In the genomic region with DNA sequence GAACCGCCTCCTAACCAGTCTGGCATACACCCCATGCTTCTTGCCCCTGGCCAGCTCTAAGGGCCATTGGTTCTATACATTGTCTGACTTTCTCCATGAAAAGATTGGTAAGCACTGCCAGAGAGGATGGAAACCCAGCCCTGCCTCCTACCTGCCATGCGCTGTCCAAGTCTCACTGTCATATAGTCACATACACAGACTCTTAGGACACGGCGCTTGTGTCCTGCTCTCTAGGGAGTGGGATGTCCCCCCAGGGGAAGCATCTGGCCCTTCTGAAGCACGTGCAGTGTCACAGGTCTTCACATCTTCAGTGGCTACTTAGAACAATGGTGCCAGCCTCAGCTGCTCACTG, we compare ENCODE assay signal across 9 cellular contexts. TPM values are rescaled to one million over a fixed set of nuclear protein-coding genes. Genes with fewer than 3 reads are reported as not detected.
A peak's percentile ranks its signal among the peaks of the same experiment; 100 is the strongest.
DNase-seq lines count a peak whose midpoint lies in the region.
"Had no signal": no experiment of that assay in that cellular context is flagged by ENCODE, and none has a peak within 500 bp of the region (broad histone marks: within the 10 kb centered on the region; RNA-seq: fewer than 3 reads in every experiment).

No MANE protein-coding gene starts in this region.

- H3K9me3 ChIP-seq in subcutaneous abdominal adipose tissue (ENCODE audit: control insufficient read depth in 5 of 5, low read length in 5 of 5), result no peaks in the 10 kb centered on the region

- no peaks in the 10 kb centered on the region for H3K27me3 Mint-ChIP-seq in activated CD4-positive, alpha-beta T cell treated with anti-CD3 and anti-CD28 coated beads, Interleukin-2, amount 10 ng/mL, durations not matched to agents 24 days and 14 days
- no peaks in the 10 kb centered on the region for H3K27me3 Mint-ChIP-seq in activated CD4-positive, alpha-beta memory T cell treated with anti-CD3 and anti-CD28 coated beads for 36 hours
- peaks cover 0 to 3% (median 0%) of the 10 kb centered on the region in 3 donors for H3K27me3 Mint-ChIP-seq in immature natural killer cell (ENCODE audit: low read depth in 3 of 3)

- peaks cover 11 to 58% (median 52%) of the 10 kb centered on the region in 5 donors for H3K4me1 ChIP-seq in subcutaneous abdominal adipose tissue (ENCODE audit: control insufficient read depth in 5 of 5, insufficient read depth in 5 of 5, low read length in 5 of 5)

- peak overlapping the region in 1 of 5 donors; percentile 46 for H3K9ac ChIP-seq in subcutaneous abdominal adipose tissue (ENCODE audit: low read length in 5 of 5)

- H3K27ac Mint-ChIP-seq in activated CD4-positive, alpha-beta T cell treated with anti-CD3 and anti-CD28 coated beads, Interleukin-2, amount 10 ng/mL, durations not matched to agents 24 days and 14 days, result peak overlapping the region; percentile 96
- H3K27ac Mint-ChIP-seq in activated CD4-positive, alpha-beta memory T cell treated with anti-CD3 and anti-CD28 coated beads for 36 hours, result peak overlapping the region; percentile 97
- H3K27ac Mint-ChIP-seq in immature natural killer cell, result peak overlapping the region; percentile 97 to 99 (median 98)

- no peaks in the 10 kb centered on the region for H3K9me3 Mint-ChIP-seq in activated CD4-positive, alpha-beta T cell treated with anti-CD3 and anti-CD28 coated beads, Interleukin-2, amount 10 ng/mL, durations not matched to agents 24 days and 14 days
- no peaks in the 10 kb centered on the region for H3K9me3 Mint-ChIP-seq in activated CD4-positive, alpha-beta memory T cell treated with anti-CD3 and anti-CD28 coated beads for 36 hours
- no peaks in the 10 kb centered on the region for H3K9me3 Mint-ChIP-seq in immature natural killer cell

- H3K27me3 ChIP-seq in subcutaneous abdominal adipose tissue (ENCODE audit: control insufficient read depth in 5 of 5, insufficient read depth in 4 of 5, low read length in 5 of 5), result no peaks in the 10 kb centered on the region

- intact Hi-C loops in activated CD4-positive, alpha-beta T cell treated with anti-CD3 and anti-CD28 coated beads, Interleukin-2, amount 10 ng/mL, durations not matched to agents 24 days and 14 days (cut with micrococcal nuclease), result loop anchor here (10.0 kb wide), 1 partner anchor 417 kb away; the partner anchor contains the start of genes NEK8 and TLCD1
- intact Hi-C loops in activated CD4-positive, alpha-beta memory T cell treated with anti-CD3 and anti-CD28 coated beads for 36 hours (cut with micrococcal nuclease), result loop anchor here (2.0 to 10.0 kb wide), 3 partner anchors 153 to 423 kb away; partner anchors contain the start of genes ABHD15, NUFIP2, TAOK1 and TP53I13

- peak overlapping the region; percentile 88 for H3K4me3 Mint-ChIP-seq in activated CD4-positive, alpha-beta T cell treated with anti-CD3 and anti-CD28 coated beads, Interleukin-2, amount 10 ng/mL, durations not matched to agents 24 days and 14 days
- peak overlapping the region; percentile 93 for H3K4me3 Mint-ChIP-seq in activated CD4-positive, alpha-beta memory T cell treated with anti-CD3 and anti-CD28 coated beads for 36 hours
- H3K4me3 Mint-ChIP-seq in immature natural killer cell, result peak overlapping the region; percentile 83 to 95 (median 90)

- peaks cover 66% of the 10 kb centered on the region for H3K4me1 Mint-ChIP-seq in activated CD4-positive, alpha-beta T cell treated with anti-CD3 and anti-CD28 coated beads, Interleukin-2, amount 10 ng/mL, durations not matched to agents 24 days and 14 days
- peaks cover 68% of the 10 kb centered on the region for H3K4me1 Mint-ChIP-seq in activated CD4-positive, alpha-beta memory T cell treated with anti-CD3 and anti-CD28 coated beads for 36 hours (ENCODE audit: low read depth)
- H3K4me1 Mint-ChIP-seq in immature natural killer cell, result peaks cover 65 to 77% of the 10 kb centered on the region in 2 donors

- CTCF ChIA-PET in activated CD4-positive, alpha-beta memory T cell treated with anti-CD3 and anti-CD28 coated beads for 36 hours (lab: Charles Lee), result interaction anchor here (0.7 to 18.9 kb wide), 7 partner anchors 13 to 323 kb away, joined by 3 to 394 read pairs (median 5); partner anchors contain the start of gene MYO18A

- POLR2A ChIA-PET in activated CD4-positive, alpha-beta memory T cell treated with anti-CD3 and anti-CD28 coated beads for 36 hours (lab: Charles Lee), result interaction anchor here (1.8 to 2.4 kb wide), 3 partner anchors 10 to 153 kb away, joined by 7 to 13 read pairs (median 12); partner anchors contain the start of gene NUFIP2

- peak overlapping the region in 3 of 5 donors; percentile 4 to 69 (median 60) for H3K4me3 ChIP-seq in subcutaneous abdominal adipose tissue (ENCODE audit: low read depth in 1 of 5, low read length in 5 of 5)

- peak overlapping the region; percentile 46 for H3K27ac ChIP-seq in subcutaneous abdominal adipose tissue (ENCODE audit: low read depth, low read length)

- peaks cover 4% of the 10 kb centered on the region for H3K36me3 Mint-ChIP-seq in activated CD4-positive, alpha-beta T cell treated with anti-CD3 and anti-CD28 coated beads, Interleukin-2, amount 10 ng/mL, durations not matched to agents 24 days and 14 days (ENCODE audit: low read depth)
- H3K36me3 Mint-ChIP-seq in activated CD4-positive, alpha-beta memory T cell treated with anti-CD3 and anti-CD28 coated beads for 36 hours, result no peaks in the 10 kb centered on the region
- H3K36me3 Mint-ChIP-seq in immature natural killer cell, result peaks cover 0 to 4% (median 0%) of the 10 kb centered on the region in 3 donors

- H3K36me3 ChIP-seq in subcutaneous abdominal adipose tissue (ENCODE audit: control insufficient read depth in 5 of 5, insufficient read depth in 5 of 5, low read length in 5 of 5), result peaks cover 0 to 5% (median 0%) of the 10 kb centered on the region in 5 donors

- DNase-seq in activated CD4-positive, alpha-beta T cell treated with anti-CD3 and anti-CD28 coated beads, Interleukin-2, amount 10 ng/mL, durations not matched to agents 24 days and 14 days, result peak; percentile 71
- DNase-seq in activated CD4-positive, alpha-beta T cell treated with anti-CD3 and anti-CD28 coated beads for 4 hours, result no peak
- DNase-seq in activated CD4-positive, alpha-beta memory T cell treated with anti-CD3 and anti-CD28 coated beads for 36 hours, result peak; percentile 38
- DNase-seq in immature natural killer cell, result no peak
- no peak for DNase-seq in midbrain (lab: John Stamatoyannopoulos, UW)
- DNase-seq in UCSD-AML1 (lab: John Stamatoyannopoulos, UW; ENCODE audit: unreplicated experiment), result no peak
- no peak for DNase-seq in dermis blood vessel endothelial cell
- DNase-seq: HCEC 1CT had no signal

RNA-seq across cellular contexts. Expression of gene MYO18A, which starts 38.7 kb away (rescaled TPM):
- total RNA-seq in activated CD4-positive, alpha-beta T cell treated with anti-CD3 and anti-CD28 coated beads, Interleukin-2, amount 10 ng/mL, durations not matched to agents 24 days and 14 days, result 36.6 and 37.9 TPM in 2 replicates
- 10 to 100 TPM; 46.3 to 47.1 TPM for total RNA-seq in activated CD4-positive, alpha-beta memory T cell treated with anti-CD3 and anti-CD28 coated beads for 36 hours
- 10 to 100 TPM in 1 of 3 donors, 1 to 10 TPM in 2; 1.5 to 32.5 (median 5.2) TPM for polyA plus RNA-seq in immature natural killer cell
- 42.4 and 47.4 TPM in 2 replicates for total RNA-seq in dermis blood vessel endothelial cell

Comparison
In these comparisons a context has a peak if more than half of its experiments do, and no peak if none do; other contexts are left out.
1. DNase-seq: peak in activated CD4-positive, alpha-beta T cell treated with anti-CD3 and anti-CD28 coated beads, Interleukin-2, amount 10 ng/mL, durations not matched to agents 24 days and 14 days (single experiment) and activated CD4-positive, alpha-beta memory T cell treated with anti-CD3 and anti-CD28 coated beads for 36 hours (single experiment); none in activated CD4-positive, alpha-beta T cell treated with anti-CD3 and anti-CD28 coated beads for 4 hours (0 of 2), immature natural killer cell (0 of 3), midbrain (single experiment), UCSD-AML1 (single experiment) and dermis blood vessel endothelial cell (single experiment).
2. Peak in every context shown above with its lines, with median percentiles within 50 percentile points of each other: H3K27ac Mint-ChIP-seq and H3K4me3 Mint-ChIP-seq.